ENCODE assay signal across 7 cellular contexts in the genomic region with DNA sequence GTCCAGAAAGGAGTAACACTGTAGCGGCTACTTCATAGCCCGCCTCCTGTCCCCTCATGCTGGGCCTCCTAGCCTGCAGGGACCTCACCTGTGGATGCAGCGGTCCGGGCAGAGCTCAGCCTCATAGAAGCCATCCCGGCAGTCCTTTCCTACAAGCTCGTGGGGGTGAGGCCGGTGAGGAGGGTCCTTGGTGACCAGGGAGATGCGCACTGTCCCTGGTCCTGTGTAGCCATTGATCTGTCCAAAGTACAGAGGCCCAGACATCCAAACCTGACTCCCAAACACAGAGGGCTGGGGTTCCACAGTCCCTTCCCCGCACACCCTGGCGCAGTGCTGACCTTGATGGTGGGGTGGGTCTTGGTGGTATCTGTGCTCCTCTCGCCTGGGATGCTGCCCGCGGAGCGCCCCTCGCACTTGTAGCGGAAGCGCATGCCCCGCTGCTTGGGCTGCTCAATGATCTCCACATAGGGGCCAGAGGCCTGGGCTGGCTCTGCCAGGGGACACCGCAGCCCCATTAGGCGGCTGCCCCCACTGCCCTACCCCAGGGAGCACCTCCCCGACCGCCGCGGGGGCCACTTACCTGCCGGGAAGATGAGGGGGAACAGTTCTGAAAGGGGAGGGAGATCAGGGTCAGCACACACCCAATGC. TPM values are rescaled to one million over a fixed set of nuclear protein-coding genes. Genes with fewer than 3 reads are reported as not detected.
DNase-seq lines count a peak whose midpoint lies in the region; ATAC-seq, FAIRE-seq and TF ChIP-seq lines count a peak whose summit lies in the region.

No MANE protein-coding gene starts in this region.

- no peaks in the 10 kb centered on the region for H3K9me3 Mint-ChIP-seq in IgD-negative memory B cell
- H3K9me3 Mint-ChIP-seq in activated naive CD8-positive, alpha-beta T cell treated with anti-CD3 and anti-CD28 coated beads, Interleukin-2, amount 10 ng/mL, durations not matched to agents 7 days and 5 days = no peaks in the 10 kb centered on the region

- peaks cover 36 to 43% of the 10 kb centered on the region in 2 donors for H3K36me3 ChIP-seq in kidney (ENCODE audit: control insufficient read depth in 1 of 2, insufficient read depth in 2 of 2, low read length in 2 of 2)

- peaks cover 6 to 10% of the 10 kb centered on the region in 2 donors for H3K4me1 ChIP-seq in kidney (ENCODE audit: control insufficient read depth in 1 of 2, insufficient read depth in 1 of 2, low read depth in 1 of 2, low read length in 2 of 2)

- no peak for DNase-seq in activated naive CD8-positive, alpha-beta T cell treated with anti-CD3 and anti-CD28 coated beads, Interleukin-2, amount 10 ng/mL, durations not matched to agents 7 days and 5 days
- DNase-seq in kidney (peak; percentile 79), substantia nigra (lab: John Stamatoyannopoulos, UW) (no peak), NCI-H82 (lab: John Stamatoyannopoulos, UW) (no peak), retina (no peak), KBM-7 (no peak)

- H3K36me3 Mint-ChIP-seq in IgD-negative memory B cell = no peaks in the 10 kb centered on the region
- peaks cover 12% of the 10 kb centered on the region for H3K36me3 Mint-ChIP-seq in activated naive CD8-positive, alpha-beta T cell treated with anti-CD3 and anti-CD28 coated beads, Interleukin-2, amount 10 ng/mL, durations not matched to agents 7 days and 5 days

- no peaks in the 10 kb centered on the region for H3K9me3 ChIP-seq in kidney (ENCODE audit: control insufficient read depth in 1 of 2, low read length in 2 of 2)

- H3K27ac ChIP-seq in kidney (ENCODE audit: low read depth in 2 of 2, low read length in 2 of 2) = peak overlapping the region; percentile 99
- peak overlapping the region; percentile 99 for H3K27ac ChIP-seq in substantia nigra (ENCODE audit: low read depth, low read length, poor library complexity, severe bottlenecking)

- ATAC-seq in activated naive CD8-positive, alpha-beta T cell treated with anti-CD3 and anti-CD28 coated beads, Interleukin-2, amount 10 ng/mL, durations not matched to agents 7 days and 5 days (ENCODE audit: low read depth) = no peak

- in situ Hi-C loops in KBM-7 (cut with MboI; ENCODE audit: low pct_unique_long_range_greater_than_20kb, low sequenced_read_pairs) = no loop called here

- no peaks in the 10 kb centered on the region for H3K27me3 Mint-ChIP-seq in IgD-negative memory B cell
- H3K27me3 Mint-ChIP-seq in activated naive CD8-positive, alpha-beta T cell treated with anti-CD3 and anti-CD28 coated beads, Interleukin-2, amount 10 ng/mL, durations not matched to agents 7 days and 5 days = no peaks in the 10 kb centered on the region

- FAIRE-seq in kidney (lab: Jason Lieb, UNC) = no peak

- H3K9ac ChIP-seq in kidney (ENCODE audit: low read length in 2 of 2) = peak overlapping the region; percentile 51 to 99

- H3K4me3 Mint-ChIP-seq in IgD-negative memory B cell = peak overlapping the region; percentile 84 to 93 (median 90)
- H3K4me3 Mint-ChIP-seq in activated naive CD8-positive, alpha-beta T cell treated with anti-CD3 and anti-CD28 coated beads, Interleukin-2, amount 10 ng/mL, durations not matched to agents 7 days and 5 days = peak overlapping the region; percentile 85

- peak overlapping the region; percentile 70 to 99 for H3K4me3 ChIP-seq in kidney (ENCODE audit: low read length in 2 of 2)

- TF ChIP-seq CTCF in kidney (IDR thresholded peaks at IDR 0.05; ENCODE audit: borderline replicate concordance, extremely low read depth, insufficient read depth) = no peak

- intact Hi-C loops in kidney (cut with DNase I) = no loop called here

- peaks cover 5 to 8% (median 8%) of the 10 kb centered on the region in 3 donors for H3K4me1 Mint-ChIP-seq in IgD-negative memory B cell
- peaks cover 27% of the 10 kb centered on the region for H3K4me1 Mint-ChIP-seq in activated naive CD8-positive, alpha-beta T cell treated with anti-CD3 and anti-CD28 coated beads, Interleukin-2, amount 10 ng/mL, durations not matched to agents 7 days and 5 days

- POLR2A ChIA-PET in activated naive CD8-positive, alpha-beta T cell treated with anti-CD3 and anti-CD28 coated beads, Interleukin-2, amount 10 ng/mL, durations not matched to agents 7 days and 5 days (lab: Charles Lee) = interaction anchor here (0.6 to 4.2 kb wide), 5 partner anchors 9 to 118 kb away, joined by 3 to 57 read pairs (median 7); a partner anchor contains a TSS

- peak overlapping the region; percentile 23 to 82 (median 64) for H3K27ac Mint-ChIP-seq in IgD-negative memory B cell
- H3K27ac Mint-ChIP-seq in activated naive CD8-positive, alpha-beta T cell treated with anti-CD3 and anti-CD28 coated beads, Interleukin-2, amount 10 ng/mL, durations not matched to agents 7 days and 5 days = peak overlapping the region; percentile 78

RNA-seq across cellular contexts. Expression of a gene that starts 1.0 kb away (rescaled TPM):
- polyA plus RNA-seq in IgD-negative memory B cell (66.7 TPM), kidney (ENCODE audit: insufficient read depth, low read depth, low replicate concordance) (34.8 TPM)
- 100 to 1,000 TPM; 112 to 117 TPM for total RNA-seq in activated naive CD8-positive, alpha-beta T cell treated with anti-CD3 and anti-CD28 coated beads, Interleukin-2, amount 10 ng/mL, durations not matched to agents 7 days and 5 days
- 81.6 TPM for total RNA-seq in kidney

RNA-seq across cellular contexts. Expression of a gene that starts 23.8 kb away (rescaled TPM):
- polyA plus RNA-seq in IgD-negative memory B cell = 253 TPM
- total RNA-seq in activated naive CD8-positive, alpha-beta T cell treated with anti-CD3 and anti-CD28 coated beads, Interleukin-2, amount 10 ng/mL, durations not matched to agents 7 days and 5 days = 100 to 1,000 TPM; 245 to 266 TPM
- 71.0 TPM for total RNA-seq in kidney
- polyA plus RNA-seq in kidney (ENCODE audit: insufficient read depth, low read depth, low replicate concordance) = 46.4 TPM

RNA-seq across cellular contexts. Expression of a gene that starts 46.1 kb away (rescaled TPM):
- polyA plus RNA-seq in IgD-negative memory B cell (6.8 TPM), kidney (ENCODE audit: insufficient read depth, low read depth, low replicate concordance) (13.6 TPM)
- 10 to 100 TPM; 57.2 to 60.2 TPM for total RNA-seq in activated naive CD8-positive, alpha-beta T cell treated with anti-CD3 and anti-CD28 coated beads, Interleukin-2, amount 10 ng/mL, durations not matched to agents 7 days and 5 days
- 44.4 TPM for total RNA-seq in kidney

RNA-seq across cellular contexts. Expression of a gene that starts 47.7 kb away (rescaled TPM):
- polyA plus RNA-seq in IgD-negative memory B cell (26.5 TPM), kidney (ENCODE audit: insufficient read depth, low read depth, low replicate concordance) (55.7 TPM)
- 10 to 100 TPM; 69.9 to 73.1 TPM for total RNA-seq in activated naive CD8-positive, alpha-beta T cell treated with anti-CD3 and anti-CD28 coated beads, Interleukin-2, amount 10 ng/mL, durations not matched to agents 7 days and 5 days
- 89.1 TPM for total RNA-seq in kidney

RNA-seq across cellular contexts. Expression of a gene that starts 50.3 kb away (rescaled TPM):
- polyA plus RNA-seq in IgD-negative memory B cell = 62.6 TPM
- total RNA-seq in activated naive CD8-positive, alpha-beta T cell treated with anti-CD3 and anti-CD28 coated beads, Interleukin-2, amount 10 ng/mL, durations not matched to agents 7 days and 5 days = 10 to 100 TPM; 75.6 to 82.6 TPM
- 74.7 TPM for total RNA-seq in kidney
- polyA plus RNA-seq in kidney (ENCODE audit: insufficient read depth, low read depth, low replicate concordance) = 68.4 TPM
